In the genomic region with DNA sequence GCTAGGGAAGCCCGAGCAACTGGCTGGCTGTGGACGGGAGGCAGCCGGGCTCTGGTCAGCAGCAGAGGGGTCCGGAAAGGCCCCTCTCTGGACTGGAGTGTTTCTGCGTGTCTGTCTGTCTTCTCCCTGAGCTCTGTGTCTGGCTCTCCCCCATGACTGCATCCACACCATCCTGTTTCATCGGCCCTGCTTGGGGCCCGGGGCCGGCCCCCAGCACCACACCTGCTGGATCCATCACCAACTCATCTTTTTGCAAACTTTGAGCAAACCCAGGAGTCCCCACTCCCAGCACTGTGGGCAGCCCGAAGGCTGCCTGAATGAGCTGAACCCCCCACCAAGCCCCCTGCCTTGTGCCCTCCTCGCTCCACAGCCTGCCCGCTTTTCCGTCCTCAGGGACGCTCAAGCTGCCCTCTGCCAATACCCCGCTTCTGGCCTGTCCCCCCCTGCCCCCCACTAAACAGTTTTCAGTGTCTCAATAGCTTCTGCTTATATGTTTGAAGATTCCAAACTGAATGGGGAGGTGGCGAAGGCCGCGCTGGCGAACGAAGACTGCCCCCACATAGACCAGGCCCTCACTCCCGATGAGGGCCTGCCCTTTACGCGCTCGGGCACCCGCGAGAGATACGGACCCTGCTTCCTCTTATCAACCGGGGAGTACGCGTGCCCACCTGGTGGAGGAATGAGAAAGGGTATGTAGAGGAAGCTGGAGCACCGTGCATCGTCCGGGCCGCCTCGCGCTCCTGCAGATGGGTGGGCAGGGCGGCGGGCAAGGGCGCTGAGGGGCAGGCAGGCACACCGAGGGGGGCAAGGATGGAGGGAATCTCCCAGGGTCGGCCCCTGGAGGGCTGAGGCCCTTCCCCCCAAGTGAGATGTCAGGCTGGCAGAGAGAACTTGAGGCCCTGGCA, we compare ENCODE assay signal across 27 cellular contexts. TPM values are rescaled to one million over a fixed set of nuclear protein-coding genes. Genes with fewer than 3 reads are reported as not detected.
A peak's percentile ranks its signal among the peaks of the same experiment; 100 is the strongest.
DNase-seq lines count a peak whose midpoint lies in the region; ATAC-seq, FAIRE-seq and TF ChIP-seq lines count a peak whose summit lies in the region.
"Had no signal": no experiment of that assay in that cellular context is flagged by ENCODE, and none has a peak within 500 bp of the region (broad histone marks: within the 10 kb centered on the region; RNA-seq: fewer than 3 reads in every experiment).

No MANE protein-coding gene starts in this region.

- ATAC-seq in IMR-90 (ENCODE audit: low read depth) (no peak), HG02610 (IDR thresholded peaks at IDR 0.05; ENCODE audit: unreplicated experiment) (no peak)
- ATAC-seq: GM12878 had no signal

- H3K4me3 ChIP-seq in IMR-90 (ENCODE audit: insufficient read depth, low read depth, low read length) (no peak overlapping the region), kidney (ENCODE audit: low read length in 2 of 2) (no peak overlapping the region), neuronal stem cell (ENCODE audit: low read length in 2 of 2) (no peak overlapping the region), sigmoid colon (no peak overlapping the region)
- H3K4me3 ChIP-seq: A549; BLaER1 treated with 17β-estradiol and CSF1 and Interleukin-3, amounts not matched to agents 10 nM and 100 nM; GM12878; GM23338 had no signal

- H3K79me1 ChIP-seq in IMR-90 (ENCODE audit: low read depth in 1 of 2, low read length in 2 of 2) = no peaks in the 10 kb centered on the region
- H3K79me1 ChIP-seq in neuronal stem cell (ENCODE audit: low read depth, low read length) = no peaks in the 10 kb centered on the region

- H4K91ac ChIP-seq in IMR-90 (ENCODE audit: insufficient read depth, low read depth, low read length) (no peak overlapping the region), neuronal stem cell (ENCODE audit: low read depth, low read length, poor library complexity) (no peak overlapping the region)

- CTCF ChIA-PET in IMR-90 (lab: Yijun Ruan, JAX) = no interaction called here

- POLR2A ChIA-PET in IMR-90 (lab: Charles Lee; ENCODE audit: unreplicated experiment) = no interaction called here

- H3K4me3 Mint-ChIP-seq in HFFc6 = no peak overlapping the region
- H3K4me3 Mint-ChIP-seq: CD14-positive monocyte; CD4-positive, alpha-beta T cell; CD8-positive, alpha-beta memory T cell; GM23338; H9 had no signal

- no peaks in the 10 kb centered on the region for H3K4me1 ChIP-seq in IMR-90 (ENCODE audit: control insufficient read depth, insufficient read depth, low read length)
- no peaks in the 10 kb centered on the region for H3K4me1 ChIP-seq in kidney (ENCODE audit: control insufficient read depth in 1 of 2, insufficient read depth in 1 of 2, low read depth in 1 of 2, low read length in 2 of 2)
- H3K4me1 ChIP-seq in neuronal stem cell (ENCODE audit: control insufficient read depth in 2 of 2, insufficient read depth in 1 of 2, low read depth in 1 of 2, low read length in 2 of 2) = peaks cover 4 to 10% of the 10 kb centered on the region in 2 donors
- H3K4me1 ChIP-seq in sigmoid colon = no peaks in the 10 kb centered on the region
- H3K4me1 ChIP-seq: A549, BE2C had no signal

- no peaks in the 10 kb centered on the region; the same call in 1 of the 2 replicates for H3K27me3 ChIP-seq in IMR-90 (ENCODE audit: control insufficient read depth, insufficient read depth, low read length)
- H3K27me3 ChIP-seq in neuronal stem cell (ENCODE audit: control insufficient read depth in 3 of 3, insufficient read depth in 3 of 3, low read depth in 1 of 3, low read length in 3 of 3) = no peaks in the 10 kb centered on the region
- H3K27me3 ChIP-seq in sigmoid colon = no peaks in the 10 kb centered on the region
- H3K27me3 ChIP-seq: BE2C; BLaER1 treated with 17β-estradiol and CSF1 and Interleukin-3, amounts not matched to agents 10 nM and 100 nM had no signal

- intact Hi-C loops in IMR-90 (cut with micrococcal nuclease) (no loop called here), kidney (cut with DNase I) (no loop called here), sigmoid colon (cut with DNase I) (no loop called here), cardiac septum (cut with DNase I) (no loop called here)

- BruUV-seq in IMR-90 (replicated peaks; lab: Mats Ljungman, UMichigan) = no TSS peak

- dilution Hi-C loops in IMR-90 (cut with HindIII; ENCODE audit: low sequenced_read_pairs, unreplicated experiment) = no loop called here

- no peak for TF ChIP-seq CTCF in IMR-90 (conservative IDR thresholded peaks at IDR 0.05; ENCODE audit: low read depth, low read length)
- no peak for TF ChIP-seq CTCF in kidney (IDR thresholded peaks at IDR 0.05; ENCODE audit: borderline replicate concordance, extremely low read depth, insufficient read depth)
- TF ChIP-seq CTCF in sigmoid colon (IDR thresholded peaks at IDR 0.05) = no peak
- TF ChIP-seq CTCF in HFFc6 (IDR thresholded peaks at IDR 0.05) = no peak

- H3K36me3 ChIP-seq in IMR-90 (ENCODE audit: control insufficient read depth, insufficient read depth, low read length) (no peaks in the 10 kb centered on the region), kidney (ENCODE audit: control insufficient read depth in 1 of 2, insufficient read depth in 2 of 2, low read length in 2 of 2) (no peaks in the 10 kb centered on the region), neuronal stem cell (replicated peaks in 1 of 2; ENCODE audit: control insufficient read depth in 2 of 2, insufficient read depth in 2 of 2, low read length in 2 of 2) (no peaks in the 10 kb centered on the region), sigmoid colon (no peaks in the 10 kb centered on the region)
- H3K36me3 ChIP-seq: BE2C; BLaER1 treated with 17β-estradiol and CSF1 and Interleukin-3, amounts not matched to agents 10 nM and 100 nM had no signal

- H3K4me1 Mint-ChIP-seq in HFFc6 (ENCODE audit: low read depth) = no peaks in the 10 kb centered on the region
- H3K4me1 Mint-ChIP-seq: CD14-positive monocyte; CD8-positive, alpha-beta memory T cell; H9 had no signal

- H2BK12ac ChIP-seq in neuronal stem cell (ENCODE audit: low read length) = peak overlapping the region; percentile 73

- no peak overlapping the region for H4K5ac ChIP-seq in IMR-90 (ENCODE audit: low read depth, low read length)

- H3K23ac ChIP-seq in IMR-90 (ENCODE audit: low read depth, low read length) = no peak overlapping the region
- H3K23ac ChIP-seq in neuronal stem cell (ENCODE audit: low read depth, low read length, poor library complexity) = peak overlapping the region; percentile 57

- H3K56ac ChIP-seq in IMR-90 (ENCODE audit: extremely low read depth, insufficient read depth, low read length) = no peak overlapping the region

- FAIRE-seq in kidney (lab: Jason Lieb, UNC) = no peak
- FAIRE-seq: A549, D721Med, GM12878, GM19239 had no signal

- DNase-seq in IMR-90 (no peak), kidney (peak; percentile 60), neuronal stem cell (ENCODE audit: low spot score) (no peak), sigmoid colon (peak; percentile 49), NCI-H1092 (lab: John Stamatoyannopoulos, UW) (no peak), cardiac septum (ENCODE audit: low spot score) (no peak), HFFc6 (no peak)
- DNase-seq: 8988T; ACHN; AML-193; BE2C; CD4-positive, alpha-beta T cell; DMS 273 treated with DMSO at 0.1 percent for 48 hours; DMS79; EL; GDM1; H9 had no signal

- H4K20me1 ChIP-seq in IMR-90 (ENCODE audit: insufficient read depth, low read length) = no peaks in the 10 kb centered on the region

- H3K18ac ChIP-seq in IMR-90 (ENCODE audit: low read depth, low read length) = no peak overlapping the region
- H3K18ac ChIP-seq in neuronal stem cell (ENCODE audit: low read length) = peak overlapping the region; percentile 32

- H2AFZ ChIP-seq in IMR-90 (replicated peaks; ENCODE audit: low read length, poor library complexity) = peak overlapping the region; percentile 44
- H2AFZ ChIP-seq in neuronal stem cell (ENCODE audit: low read length) = no peak overlapping the region
- H2AFZ ChIP-seq: GM23338 had no signal

- no peak for TF ChIP-seq EP300 in sigmoid colon (IDR thresholded peaks at IDR 0.05)

- no peak overlapping the region for H3K4ac ChIP-seq in IMR-90 (ENCODE audit: low read depth, low read length)
- H3K4ac ChIP-seq in neuronal stem cell (ENCODE audit: low read length) = no peak overlapping the region

- H2BK20ac ChIP-seq in IMR-90 (ENCODE audit: low read depth, low read length) = no peak overlapping the region

- no peaks in the 10 kb centered on the region for H3K9me3 ChIP-seq in IMR-90 (ENCODE audit: control insufficient read depth, insufficient read depth, low read length)
- H3K9me3 ChIP-seq in kidney (ENCODE audit: control insufficient read depth in 1 of 2, low read length in 2 of 2) = no peaks in the 10 kb centered on the region
- H3K9me3 ChIP-seq in neuronal stem cell (replicated peaks in 1 of 2; ENCODE audit: control insufficient read depth in 2 of 2, insufficient read depth in 1 of 2, low read depth in 1 of 2, low read length in 2 of 2) = no peaks in the 10 kb centered on the region
- no peaks in the 10 kb centered on the region for H3K9me3 ChIP-seq in sigmoid colon
- H3K9me3 ChIP-seq: A549; BE2C; BLaER1 treated with 17β-estradiol and CSF1 and Interleukin-3, amounts not matched to agents 10 nM and 100 nM had no signal

- H3K36me3 Mint-ChIP-seq in HFFc6 (ENCODE audit: low read depth) = no peaks in the 10 kb centered on the region; the same call in 1 of the 2 replicates
- H3K36me3 Mint-ChIP-seq: CD14-positive monocyte; CD8-positive, alpha-beta memory T cell had no signal

- H3K9ac ChIP-seq in IMR-90 (ENCODE audit: low read depth, low read length) = no peak overlapping the region
- H3K9ac ChIP-seq in kidney (ENCODE audit: low read length in 2 of 2) = no peak overlapping the region
- no peak overlapping the region for H3K9ac ChIP-seq in neuronal stem cell (ENCODE audit: low read depth, low read length, poor library complexity)
- H3K9ac ChIP-seq: BLaER1 treated with 17β-estradiol and CSF1 and Interleukin-3, amounts not matched to agents 10 nM and 100 nM had no signal

- no peak for TF ChIP-seq RAD21 in IMR-90 (IDR thresholded peaks at IDR 0.05; ENCODE audit: low read length)

- H2BK120ac ChIP-seq in IMR-90 (ENCODE audit: low read depth, low read length) (no peak overlapping the region), neuronal stem cell (ENCODE audit: low read depth, low read length) (peak overlapping the region; percentile 66)

- in situ Hi-C loops in IMR-90 (cut with MboI; ENCODE audit: low sequenced_read_pairs) = no loop called here

- no peaks in the 10 kb centered on the region for H3K9me1 ChIP-seq in IMR-90 (ENCODE audit: insufficient read depth, low read length)

- H3K4me2 ChIP-seq in IMR-90 (ENCODE audit: low read depth, low read length) = no peak overlapping the region
- no peak overlapping the region for H3K4me2 ChIP-seq in neuronal stem cell (ENCODE audit: insufficient read depth, low read length, poor library complexity, severe bottlenecking)
- H3K4me2 ChIP-seq: A549; BLaER1 treated with 17β-estradiol and CSF1 and Interleukin-3, amounts not matched to agents 10 nM and 100 nM; GM23338 had no signal

- H2BK15ac ChIP-seq in IMR-90 (ENCODE audit: low read depth, low read length) = no peak overlapping the region
- peak overlapping the region; percentile 64 for H2BK15ac ChIP-seq in neuronal stem cell (ENCODE audit: low read length)

- peaks cover 19% of the 10 kb centered on the region for H3K27me3 Mint-ChIP-seq in HFFc6 (ENCODE audit: insufficient read depth)
- H3K27me3 Mint-ChIP-seq: CD4-positive, alpha-beta T cell; CD8-positive, alpha-beta memory T cell had no signal

- no peaks in the 10 kb centered on the region for H3K9me3 Mint-ChIP-seq in HFFc6
- H3K9me3 Mint-ChIP-seq: CD4-positive, alpha-beta T cell; CD8-positive, alpha-beta memory T cell; GM23338; H9 had no signal

- H4K8ac ChIP-seq in IMR-90 (ENCODE audit: low read depth in 2 of 2, low read length in 2 of 2) = no peak overlapping the region
- peak overlapping the region; percentile 99 for H4K8ac ChIP-seq in neuronal stem cell (ENCODE audit: low read depth, low read length)

- H2AK5ac ChIP-seq in IMR-90 (ENCODE audit: low read depth, low read length) (no peak overlapping the region), neuronal stem cell (ENCODE audit: low read depth, low read length) (peak overlapping the region; percentile 74)

- H3K14ac ChIP-seq in IMR-90 (replicated peaks; ENCODE audit: low read depth, low read length) (no peak overlapping the region), neuronal stem cell (ENCODE audit: low read length) (no peak overlapping the region)

- H2BK5ac ChIP-seq in IMR-90 (ENCODE audit: low read depth, low read length, poor library complexity, severe bottlenecking) (no peak overlapping the region), neuronal stem cell (ENCODE audit: low read length) (no peak overlapping the region)

- H2AK9ac ChIP-seq in IMR-90 (replicated peaks; ENCODE audit: low read depth, low read length, poor library complexity) = no peak overlapping the region

- no peak overlapping the region for H3K27ac Mint-ChIP-seq in HFFc6
- H3K27ac Mint-ChIP-seq: CD14-positive monocyte; CD4-positive, alpha-beta T cell; CD8-positive, alpha-beta memory T cell; GM23338 had no signal

- H3K27ac ChIP-seq in IMR-90 (ENCODE audit: insufficient read depth, low read length) (no peak overlapping the region), kidney (ENCODE audit: low read depth in 2 of 2, low read length in 2 of 2) (no peak overlapping the region), neuronal stem cell (replicated peaks; ENCODE audit: low read length) (no peak overlapping the region), sigmoid colon (no peak overlapping the region)
- H3K27ac ChIP-seq: A549; BLaER1 treated with 17β-estradiol and CSF1 and Interleukin-3, amounts not matched to agents 10 nM and 100 nM had no signal

- WGBS in IMR-90 (ENCODE audit: extremely low coverage in 2 of 2, insufficient read length in 1 of 2), 2 experiments = 98% methylated on average over 7 of the region's 40 CpGs; no CpG with 5 or more reads in 1 of the 2 experiments
- WGBS in neuronal stem cell (ENCODE audit: extremely low coverage in 2 of 2, insufficient read length in 2 of 2, insufficient replicate concordance in 1 of 2), 2 donors = no CpG with 5 or more reads among the region's 40 CpGs
- 96 to 97% methylated on average over 40 of the region's 40 CpGs for WGBS in sigmoid colon, 2 donors

- no peak for TF ChIP-seq POLR2A in IMR-90 (IDR thresholded peaks at IDR 0.05; ENCODE audit: low read depth, low read length)
- TF ChIP-seq POLR2A in sigmoid colon (IDR thresholded peaks at IDR 0.05) = no peak

RNA-seq across cellular contexts. Expression of a gene that starts 44.6 kb away (rescaled TPM):
- not detected in 2 replicates for total RNA-seq in IMR-90 (2012; rRNA removed)
- polyA plus RNA-seq in IMR-90 (2012; rRNA removed) = 0.03 and 0.11 TPM in 2 replicates
- polyA plus RNA-seq in IMR-90 (2012; cell fraction: cytosol; rRNA removed) = 0.02 and 0.10 TPM in 2 replicates
- polyA plus RNA-seq in IMR-90 (2012; cell fraction: nucleus; rRNA removed; ENCODE audit: low replicate concordance) = 0.11 and 0.22 TPM in 2 replicates
- 0.03 TPM for total RNA-seq in kidney
- polyA plus RNA-seq in kidney (ENCODE audit: insufficient read depth, low read depth, low replicate concordance) = not detected
- polyA plus RNA-seq in neuronal stem cell (2013, experiment 1 of 2) = 2.0 TPM
- 1.9 TPM for polyA plus RNA-seq in neuronal stem cell (2013, experiment 2 of 2)
- 1 to 10 TPM in 1 of 4 donors, under 1 TPM in 2, not detected in 1; 0.36 to 1.9 (median 0.54) TPM for total RNA-seq in sigmoid colon
- polyA plus RNA-seq in sigmoid colon = under 1 TPM in 1 of 3 donors, not detected in 2; 0.42 TPM
- 0.05 TPM for total RNA-seq in cardiac septum
- total RNA-seq in HFFc6 (2021; fragmentation: NEBNext Ultra II Directional; extraction: Animal tissue kit (Norgen Biotek cat#: 25700)) = not detected
- total RNA-seq: CD4-positive, alpha-beta T cell; CD8-positive, alpha-beta memory T cell; GM12878; GM23338; H4 had no signal
- polyA plus RNA-seq: CD14-positive monocyte; CD8-positive, alpha-beta memory T cell had no signal

RNA-seq across cellular contexts. Expression of a gene that starts 59.8 kb away (rescaled TPM):
- total RNA-seq in IMR-90 (2012; rRNA removed) = not detected in 2 replicates
- polyA plus RNA-seq in IMR-90 (2012; rRNA removed) = not detected in 2 replicates
- polyA plus RNA-seq in IMR-90 (2012; cell fraction: cytosol; rRNA removed) = not detected in 2 replicates
- not detected in 2 replicates for polyA plus RNA-seq in IMR-90 (2012; cell fraction: nucleus; rRNA removed; ENCODE audit: low replicate concordance)
- not detected for total RNA-seq in kidney
- not detected for polyA plus RNA-seq in kidney (ENCODE audit: insufficient read depth, low read depth, low replicate concordance)
- not detected for polyA plus RNA-seq in neuronal stem cell (2013, experiment 1 of 2)
- polyA plus RNA-seq in neuronal stem cell (2013, experiment 2 of 2) = not detected
- not detected for total RNA-seq in sigmoid colon
- not detected for polyA plus RNA-seq in sigmoid colon
- not detected for total RNA-seq in cardiac septum
- total RNA-seq in HFFc6 (2021; fragmentation: NEBNext Ultra II Directional; extraction: Animal tissue kit (Norgen Biotek cat#: 25700)) = not detected
- total RNA-seq: CD4-positive, alpha-beta T cell; CD8-positive, alpha-beta memory T cell; GM12878; GM23338; H4; H9 had no signal
- polyA plus RNA-seq: A549; CD14-positive monocyte; CD8-positive, alpha-beta memory T cell; GM12878; GM23338 had no signal

Comparison
In these comparisons a context has a peak if more than half of its experiments do, and no peak if none do; other contexts are left out.
1. DNase-seq: peak in kidney (single experiment) and sigmoid colon (single experiment); none in IMR-90 (single experiment), neuronal stem cell (single experiment), NCI-H1092 (single experiment), cardiac septum (single experiment) and HFFc6 (single experiment).